ENCODE assay signal across 8 cellular contexts in genomic region chrX:140765043-140765784, GRCh38.
DNase-seq lines count a peak whose midpoint lies in the region; ATAC-seq lines count a peak whose summit lies in the region.

No MANE protein-coding gene starts in this region.

- ATAC-seq in GM19023 (IDR thresholded peaks at IDR 0.05; ENCODE audit: unreplicated experiment) (no peak), HG02642 (IDR thresholded peaks at IDR 0.05; ENCODE audit: poor library complexity, unreplicated experiment) (no peak)

- DNase-seq in activated CD8-positive, alpha-beta memory T cell treated with anti-CD3 and anti-CD28 coated beads for 24 hours: peak; percentile 55
- DNase-seq in activated CD8-positive, alpha-beta memory T cell treated with anti-CD3 and anti-CD28 coated beads, Interleukin-2, amount 50 U/mL, for 4 hours: no peak
- DNase-seq in amniotic epithelial cell (ENCODE audit: low read depth): peak; percentile 56
- DNase-seq in islet precursor cell: peak; percentile 61
- peak; percentile 24 for DNase-seq in superior temporal gyrus (ENCODE audit: extremely low spot score)
- DNase-seq in stimulated activated CD4-positive, alpha-beta T cell treated with anti-CD3 and anti-CD28 coated beads, Interleukin-2, amount 100 ng/mL, for 24 hours: no peak

Comparison
In these comparisons a context has a peak if more than half of its experiments do, and no peak if none do; other contexts are left out.
1. DNase-seq: peak in activated CD8-positive, alpha-beta memory T cell treated with anti-CD3 and anti-CD28 coated beads for 24 hours (single experiment), amniotic epithelial cell (single experiment), islet precursor cell (single experiment) and superior temporal gyrus (single experiment); none in activated CD8-positive, alpha-beta memory T cell treated with anti-CD3 and anti-CD28 coated beads, Interleukin-2, amount 50 U/mL, for 4 hours (single experiment) and stimulated activated CD4-positive, alpha-beta T cell treated with anti-CD3 and anti-CD28 coated beads, Interleukin-2, amount 100 ng/mL, for 24 hours (0 of 2).